In the genomic region with DNA sequence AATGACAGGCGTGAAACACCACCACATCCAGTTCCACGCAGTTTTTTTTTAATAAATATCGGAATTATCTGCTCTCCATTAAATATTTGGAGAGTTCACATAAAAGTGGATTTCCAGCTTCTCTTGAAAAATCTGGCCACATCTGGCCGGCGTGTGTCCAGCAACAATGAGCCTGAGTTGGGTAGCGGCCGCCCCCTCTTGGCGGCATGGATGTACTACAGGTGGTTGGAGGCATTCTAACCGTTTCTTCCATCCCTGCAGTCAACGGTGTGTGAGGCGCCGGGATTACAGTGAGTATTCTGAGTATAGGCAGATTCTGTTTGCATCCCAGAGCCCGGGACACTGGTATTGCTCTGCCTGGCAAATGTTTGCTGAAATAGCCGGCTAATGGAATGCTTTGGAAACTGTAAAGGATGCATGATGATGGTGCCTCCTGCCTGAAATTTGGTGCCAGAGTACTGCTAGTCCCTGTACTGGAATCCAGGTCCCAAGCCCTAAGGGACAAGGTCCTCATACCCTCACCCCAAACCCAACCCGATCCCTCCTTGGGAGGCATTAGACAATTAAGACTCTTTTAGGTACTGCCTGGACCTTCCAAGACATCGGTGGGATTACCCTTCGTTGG, we compare ENCODE assay signal across 8 cellular contexts.
DNase-seq lines count a peak whose midpoint lies in the region; ATAC-seq and TF ChIP-seq lines count a peak whose summit lies in the region.

No MANE protein-coding gene starts in this region.

- peak; percentile 85 for TF ChIP-seq CTCF in GM12874 (IDR thresholded peaks at IDR 0.05; ENCODE audit: insufficient read depth, low read depth, low read length)
- peak; percentile 69 for TF ChIP-seq CTCF in HL-60 (IDR thresholded peaks at IDR 0.05; ENCODE audit: insufficient read depth, low read length)

- no peak overlapping the region for H3K4me3 ChIP-seq in HL-60 (replicated peaks; ENCODE audit: insufficient read depth, low read length)

- ATAC-seq in HG02610 (IDR thresholded peaks at IDR 0.05; ENCODE audit: unreplicated experiment), result no peak

- no peaks in the 10 kb centered on the region for H3K27me3 ChIP-seq in HL-60 (ENCODE audit: insufficient read depth, poor library complexity, severe bottlenecking)

- no peak overlapping the region for H3K27ac ChIP-seq in HL-60 (replicated peaks)

- DNase-seq in AG20443 (ENCODE audit: low spot score) (peak; percentile 80), HL-60 (ENCODE audit: low read depth in 1 of 2, low spot score in 1 of 2) (peak in 1 of 2 experiments; percentile 71), SKM-1 (lab: John Stamatoyannopoulos, UW; ENCODE audit: unreplicated experiment) (peak; percentile 25), cerebellar cortex (ENCODE audit: low spot score) (peak; percentile 50), left kidney (ENCODE audit: low read depth, low spot score) (peak; percentile 87)
- peak; percentile 49 to 60 for DNase-seq in stimulated activated CD8-positive, alpha-beta memory T cell treated with anti-CD3 and anti-CD28 coated beads, Interleukin-2, amount 100 ng/mL, for 48 hours (ENCODE audit: low read depth in 2 of 2)
